21 cellular contexts compared by ENCODE assay signal in genomic region chr1:39380036-39380435, GRCh38.
"Had no signal": no experiment of that assay in that cellular context is flagged by ENCODE, and none has a peak within 500 bp of the region (broad histone marks: within the 10 kb centered on the region; RNA-seq: fewer than 3 reads in every experiment).

No MANE protein-coding gene starts in this region.

- H3K9me3 ChIP-seq: esophagus squamous epithelium, prostate gland, sigmoid colon, stomach, tibial artery had no signal

- H3K4me3 ChIP-seq: esophagus squamous epithelium, lung, prostate gland, sigmoid colon, stomach, tibial artery had no signal

- ATAC-seq: left lobe of liver; naive thymus-derived CD8-positive, alpha-beta T cell; right cardiac atrium; stimulated activated effector memory CD8-positive, alpha-beta T cell treated with anti-CD3 and anti-CD28 coated beads, Interleukin-12 subunit alpha, Interleukin-12 subunit beta, amount 100 ng/mL, for 72 hours had no signal

- H3K27me3 ChIP-seq: esophagus squamous epithelium, sigmoid colon, stomach, tibial artery had no signal

- H3K36me3 ChIP-seq: prostate gland had no signal

- H3K27ac ChIP-seq: esophagus squamous epithelium, prostate gland, stomach had no signal

- DNase-seq: cortex of kidney; effector CD8-positive, alpha-beta T cell; endodermal cell; esophagus squamous epithelium; head of caudate nucleus; kidney; mesendoderm; naive thymus-derived CD8-positive, alpha-beta T cell; nephron progenitor cell; nucleus accumbens; right cardiac atrium; sigmoid colon; stimulated activated CD4-positive, alpha-beta T cell treated with anti-CD3 and anti-CD28 coated beads, Interleukin-2, amount 100 ng/mL, for 24 hours; stimulated activated CD4-positive, alpha-beta T cell treated with anti-CD3 and anti-CD28 coated beads, Interleukin-4, amount 100 ng/mL, for 24 hours; stimulated activated naive CD4-positive, alpha-beta T cell treated with Interleukin-2 at 50 U/mL for 16 hours; stomach; tibial artery had no signal

- H3K4me1 ChIP-seq: prostate gland had no signal
